ENCODE assay signal across 10 cellular contexts in genomic region chr3:32686713-32687112, GRCh38. TPM values are rescaled to one million over a fixed set of nuclear protein-coding genes. Genes with fewer than 3 reads are reported as not detected.
A peak's percentile ranks its signal among the peaks of the same experiment; 100 is the strongest.
DNase-seq lines count a peak whose midpoint lies in the region; ATAC-seq, FAIRE-seq and TF ChIP-seq lines count a peak whose summit lies in the region.
"Had no signal": no experiment of that assay in that cellular context is flagged by ENCODE, and none has a peak within 500 bp of the region (broad histone marks: within the 10 kb centered on the region; RNA-seq: fewer than 3 reads in every experiment).

No MANE protein-coding gene starts in this region.

- H3K9me3 ChIP-seq in DOHH2 (ENCODE audit: control insufficient read depth, insufficient read depth, low read length) (no peaks in the 10 kb centered on the region), astrocyte (ENCODE audit: insufficient read depth, low read depth, low read length) (no peaks in the 10 kb centered on the region)
- H3K9me3 ChIP-seq in naive thymus-derived CD4-positive, alpha-beta T cell (ENCODE audit: control insufficient read depth in 2 of 3, low read length in 3 of 3), result no peaks in the 10 kb centered on the region

- no peaks in the 10 kb centered on the region for H3K36me3 Mint-ChIP-seq in IgD-negative memory B cell
- H3K36me3 Mint-ChIP-seq in astrocyte (ENCODE audit: low read depth, unreplicated experiment), result no peaks in the 10 kb centered on the region
- H3K36me3 Mint-ChIP-seq in naive thymus-derived CD4-positive, alpha-beta T cell, result peaks cover 4 to 15% (median 13%) of the 10 kb centered on the region in 5 donors

- peaks cover 26% of the 10 kb centered on the region for H3K4me1 ChIP-seq in DOHH2 (ENCODE audit: control insufficient read depth, low read length)
- H3K4me1 ChIP-seq in astrocyte (ENCODE audit: insufficient read depth, low read length), result peaks cover 13% of the 10 kb centered on the region
- H3K4me1 ChIP-seq in naive thymus-derived CD4-positive, alpha-beta T cell (ENCODE audit: control insufficient read depth in 2 of 2, insufficient read depth in 2 of 2, low read length in 2 of 2), result peaks cover 17 to 21% of the 10 kb centered on the region in 2 donors

- H3K9ac ChIP-seq in astrocyte (ENCODE audit: low read length), result no peak overlapping the region

- H3K27me3 Mint-ChIP-seq in IgD-negative memory B cell, result no peaks in the 10 kb centered on the region
- H3K27me3 Mint-ChIP-seq in astrocyte (ENCODE audit: low read depth, unreplicated experiment), result no peaks in the 10 kb centered on the region
- no peaks in the 10 kb centered on the region for H3K27me3 Mint-ChIP-seq in naive thymus-derived CD4-positive, alpha-beta T cell

- CTCF ChIA-PET in naive thymus-derived CD4-positive, alpha-beta T cell (lab: Charles Lee), result no interaction called here

- ATAC-seq in naive thymus-derived CD4-positive, alpha-beta T cell, result no peak
- ATAC-seq in GM18502 (IDR thresholded peaks at IDR 0.05; ENCODE audit: poor library complexity, unreplicated experiment), result no peak
- no peak for ATAC-seq in HG02885 (IDR thresholded peaks at IDR 0.05; ENCODE audit: poor library complexity, unreplicated experiment)

- H3F3A ChIP-seq in DOHH2 (ENCODE audit: control insufficient read depth, insufficient read depth), result peaks cover 4% of the 10 kb centered on the region; the same call in 1 of the 2 replicates

- peaks cover 35% of the 10 kb centered on the region for H3K36me3 ChIP-seq in DOHH2 (ENCODE audit: control insufficient read depth, low read length)
- no peaks in the 10 kb centered on the region for H3K36me3 ChIP-seq in astrocyte (ENCODE audit: insufficient read depth, low read length)
- peaks cover 0 to 4% (median 0%) of the 10 kb centered on the region in 3 experiments for H3K36me3 ChIP-seq in naive thymus-derived CD4-positive, alpha-beta T cell (ENCODE audit: control insufficient read depth in 2 of 3, insufficient read depth in 3 of 3, low read length in 3 of 3)

- no peak overlapping the region for H2AFZ ChIP-seq in astrocyte (ENCODE audit: low read depth, low read length)

- no peaks in the 10 kb centered on the region for H3K27me3 ChIP-seq in DOHH2 (ENCODE audit: control insufficient read depth, low read length)
- H3K27me3 ChIP-seq in astrocyte (ENCODE audit: insufficient read depth, low read length), result no peaks in the 10 kb centered on the region
- H3K27me3 ChIP-seq in naive thymus-derived CD4-positive, alpha-beta T cell (ENCODE audit: control insufficient read depth in 2 of 2, insufficient read depth in 2 of 2, low read length in 2 of 2), result no peaks in the 10 kb centered on the region

- H3K4me2 ChIP-seq in DOHH2 (ENCODE audit: low read length) (peak overlapping the region; percentile 71), astrocyte (ENCODE audit: low read length) (peak overlapping the region; percentile 93)

- peak overlapping the region; percentile 93 for H3K4me3 ChIP-seq in DOHH2 (ENCODE audit: low read length)
- no peak overlapping the region for H3K4me3 ChIP-seq in astrocyte (ENCODE audit: insufficient read depth, low read depth, low read length)
- no peak overlapping the region for H3K4me3 ChIP-seq in naive thymus-derived CD4-positive, alpha-beta T cell (ENCODE audit: low read length)

- H3K27ac ChIP-seq in DOHH2 (ENCODE audit: low read depth, low read length) (no peak overlapping the region), astrocyte (ENCODE audit: low read depth, low read length) (no peak overlapping the region)
- no peak overlapping the region for H3K27ac ChIP-seq in naive thymus-derived CD4-positive, alpha-beta T cell (ENCODE audit: low read depth, low read length)

- H3K79me2 ChIP-seq in DOHH2 (ENCODE audit: control insufficient read depth, low read length), result peaks cover 63% of the 10 kb centered on the region
- H3K79me2 ChIP-seq in astrocyte (ENCODE audit: insufficient read depth, low read length), result peaks cover 50% of the 10 kb centered on the region

- peaks cover 12% of the 10 kb centered on the region; the same call in 1 of the 2 replicates for H4K20me1 ChIP-seq in DOHH2 (ENCODE audit: control insufficient read depth, insufficient read depth, low read depth, low read length)
- peaks cover 8% of the 10 kb centered on the region for H4K20me1 ChIP-seq in astrocyte (ENCODE audit: insufficient read depth, low read length)

- intact Hi-C loops in naive thymus-derived CD4-positive, alpha-beta T cell (cut with micrococcal nuclease), result loop anchor here (5.0 to 10.0 kb wide), 4 partner anchors 292 to 426 kb away; partner anchors contain the start of genes CMTM7 (in 2 of the 2) and CRTAP (in 1 of the 2)

- no peak for FAIRE-seq in astrocyte (lab: Jason Lieb, UNC)
- FAIRE-seq: TTC549 had no signal

- H3K4me3 Mint-ChIP-seq in IgD-negative memory B cell, result peak overlapping the region in 3 of 4 donors; percentile 9 to 99 (median 97)
- H3K4me3 Mint-ChIP-seq in astrocyte (ENCODE audit: unreplicated experiment), result peak overlapping the region; percentile 95
- H3K4me3 Mint-ChIP-seq in naive thymus-derived CD4-positive, alpha-beta T cell, result peak overlapping the region; percentile 64 to 94 (median 90)

- DNase-seq in astrocyte (ENCODE audit: low read depth) (no peak), Ammon's horn (ENCODE audit: low spot score) (no peak)
- DNase-seq in naive thymus-derived CD4-positive, alpha-beta T cell, result no peak
- DNase-seq in stimulated activated CD4-positive, alpha-beta T cell treated with anti-CD3 and anti-CD28 coated beads, Interleukin-12 subunit alpha, Interleukin-12 subunit beta, amount 100 ng/mL, for 4 hours, result no peak
- DNase-seq: retina had no signal

- POLR2A ChIA-PET in naive thymus-derived CD4-positive, alpha-beta T cell (lab: Charles Lee), result no interaction called here

- H3K4me1 Mint-ChIP-seq in IgD-negative memory B cell, result peaks cover 17 to 32% (median 30%) of the 10 kb centered on the region in 3 donors
- H3K4me1 Mint-ChIP-seq in astrocyte (ENCODE audit: low read depth, unreplicated experiment), result peaks cover 9% of the 10 kb centered on the region
- H3K4me1 Mint-ChIP-seq in naive thymus-derived CD4-positive, alpha-beta T cell, result peaks cover 25 to 46% (median 42%) of the 10 kb centered on the region in 7 donors

- H3K27ac Mint-ChIP-seq in IgD-negative memory B cell, result peak overlapping the region in 2 of 3 donors; percentile 47 to 85
- H3K27ac Mint-ChIP-seq in astrocyte (ENCODE audit: unreplicated experiment), result no peak overlapping the region
- H3K27ac Mint-ChIP-seq in naive thymus-derived CD4-positive, alpha-beta T cell, result peak overlapping the region in 7 of 9 donors; percentile 33 to 97 (median 92)

- H3K9me3 Mint-ChIP-seq in IgD-negative memory B cell (no peaks in the 10 kb centered on the region), astrocyte (ENCODE audit: unreplicated experiment) (no peaks in the 10 kb centered on the region)
- no peaks in the 10 kb centered on the region for H3K9me3 Mint-ChIP-seq in naive thymus-derived CD4-positive, alpha-beta T cell

- no peak for TF ChIP-seq CTCF in DOHH2 (IDR thresholded peaks at IDR 0.05; ENCODE audit: low read depth, low read length, poor library complexity, severe bottlenecking)
- no peak for TF ChIP-seq CTCF in astrocyte (IDR thresholded peaks at IDR 0.05; ENCODE audit: insufficient read depth, low read depth, low read length)

- H3K9me2 ChIP-seq in DOHH2 (replicated peaks; ENCODE audit: control insufficient read depth, low read length), result no peaks in the 10 kb centered on the region

RNA-seq across cellular contexts. Expression of gene CNOT10, which starts 1.7 kb away (rescaled TPM):
- 23.1 TPM for polyA plus RNA-seq in IgD-negative memory B cell
- total RNA-seq in astrocyte, result 23.9 and 26.2 TPM in 2 replicates
- 10 to 100 TPM; 37.9 to 69.4 (median 46.9) TPM for total RNA-seq in naive thymus-derived CD4-positive, alpha-beta T cell
- polyA plus RNA-seq in naive thymus-derived CD4-positive, alpha-beta T cell, result 10 to 100 TPM; 31.4 to 46.5 TPM
